14 cellular contexts compared by ENCODE assay signal in the genomic region with DNA sequence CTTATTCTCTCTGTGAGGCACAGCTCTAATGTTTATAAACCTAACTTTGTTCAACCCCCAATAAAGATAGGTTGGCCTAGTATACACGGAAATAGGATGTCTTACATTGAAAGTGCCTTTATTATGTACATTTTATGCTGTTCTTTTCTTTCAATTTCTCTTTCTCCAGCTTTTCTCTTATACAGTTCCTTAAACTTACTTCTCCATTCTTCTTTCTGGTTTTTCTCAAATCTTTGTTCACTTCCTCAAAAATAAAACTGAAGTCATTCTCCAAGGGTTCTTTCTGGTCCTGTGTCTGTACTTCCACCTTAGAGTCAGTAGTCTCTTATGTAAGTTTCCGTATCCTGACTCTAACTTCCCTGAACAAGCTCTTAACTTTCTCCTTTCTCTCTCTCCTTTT. TPM values are rescaled to one million over a fixed set of nuclear protein-coding genes. Genes with fewer than 3 reads are reported as not detected.
DNase-seq lines count a peak whose midpoint lies in the region; ATAC-seq, FAIRE-seq and TF ChIP-seq lines count a peak whose summit lies in the region.
"Had no signal": no experiment of that assay in that cellular context is flagged by ENCODE, and none has a peak within 500 bp of the region (broad histone marks: within the 10 kb centered on the region; RNA-seq: fewer than 3 reads in every experiment).

No MANE protein-coding gene starts in this region.

- TF ChIP-seq RAD21 in GM12878 (IDR thresholded peaks at IDR 0.05; ENCODE audit: insufficient read depth, low read depth, low read length), result no peak

- peaks cover 0 to 9% (median 0%) of the 10 kb centered on the region in 11 donors for H3K9me3 Mint-ChIP-seq in naive thymus-derived CD4-positive, alpha-beta T cell

- no peak overlapping the region for H3K4me3 ChIP-seq in DOHH2 (ENCODE audit: low read length)
- no peak overlapping the region for H3K4me3 ChIP-seq in GM12878
- H3K4me3 ChIP-seq in naive thymus-derived CD4-positive, alpha-beta T cell (ENCODE audit: low read length), result no peak overlapping the region

- H3K4me3 Mint-ChIP-seq in naive thymus-derived CD4-positive, alpha-beta T cell, result no peak overlapping the region
- no peak overlapping the region for H3K4me3 Mint-ChIP-seq in T-helper 17 cell
- H3K4me3 Mint-ChIP-seq: mesothelial cell of epicardium had no signal

- H3K36me3 ChIP-seq in DOHH2 (ENCODE audit: control insufficient read depth, low read length) (no peaks in the 10 kb centered on the region), GM12878 (ENCODE audit: control insufficient read depth in 2 of 2, insufficient read depth in 2 of 2, low read length in 1 of 2) (no peaks in the 10 kb centered on the region)
- H3K36me3 ChIP-seq in naive thymus-derived CD4-positive, alpha-beta T cell (ENCODE audit: control insufficient read depth in 2 of 3, insufficient read depth in 3 of 3, low read length in 3 of 3), result no peaks in the 10 kb centered on the region

- POLR2A ChIA-PET in GM12878 (lab: Charles Lee), result interaction anchor here (0.8 kb wide), 1 partner anchor 30 kb away, joined by 3 read pairs; no protein-coding TSS in a partner anchor
- POLR2A ChIA-PET in naive thymus-derived CD4-positive, alpha-beta T cell (lab: Charles Lee), result no interaction called here

- FAIRE-seq in GM12878 (lab: Jason Lieb, UNC), result peak; percentile 18
- FAIRE-seq: GM12892, TTC549 had no signal

- H3K27me3 ChIP-seq in DOHH2 (ENCODE audit: control insufficient read depth, low read length) (no peaks in the 10 kb centered on the region; the same call in 1 of the 2 replicates), GM12878 (replicated peaks in 1 of 2; ENCODE audit: control insufficient read depth in 2 of 2, insufficient read depth in 2 of 2, low read length in 1 of 2) (no peaks in the 10 kb centered on the region)
- H3K27me3 ChIP-seq in naive thymus-derived CD4-positive, alpha-beta T cell (ENCODE audit: control insufficient read depth in 2 of 2, insufficient read depth in 2 of 2, low read length in 2 of 2), result no peaks in the 10 kb centered on the region
- H3K27me3 ChIP-seq: foreskin keratinocyte had no signal

- H3K27ac ChIP-seq in DOHH2 (ENCODE audit: low read depth, low read length), result no peak overlapping the region
- H3K27ac ChIP-seq in GM12878 (ENCODE audit: control insufficient read depth, insufficient read depth), result no peak overlapping the region
- no peak overlapping the region for H3K27ac ChIP-seq in naive thymus-derived CD4-positive, alpha-beta T cell (ENCODE audit: low read depth, low read length)
- H3K27ac ChIP-seq: foreskin keratinocyte had no signal

- no peaks in the 10 kb centered on the region; the same call in 1 of the 2 replicates for H3K9me2 ChIP-seq in DOHH2 (replicated peaks; ENCODE audit: control insufficient read depth, low read length)

- in situ Hi-C loops in GM12878 (cut with MboI), result no loop called here

- intact Hi-C loops in GM12878 (cut with micrococcal nuclease; ENCODE audit: unreplicated experiment), result no loop called here
- intact Hi-C loops in naive thymus-derived CD4-positive, alpha-beta T cell (cut with micrococcal nuclease), result no loop called here

- H3K4me1 Mint-ChIP-seq in naive thymus-derived CD4-positive, alpha-beta T cell, result peaks cover 0 to 7% (median 0%) of the 10 kb centered on the region in 7 donors
- peaks cover 3% of the 10 kb centered on the region for H3K4me1 Mint-ChIP-seq in T-helper 17 cell
- H3K4me1 Mint-ChIP-seq: mesothelial cell of epicardium had no signal

- H3K4me1 ChIP-seq in DOHH2 (ENCODE audit: control insufficient read depth, low read length) (peaks cover 10% of the 10 kb centered on the region), GM12878 (ENCODE audit: control insufficient read depth, insufficient read depth, low read length) (peaks cover 5% of the 10 kb centered on the region; the same call in 1 of the 2 replicates)
- no peaks in the 10 kb centered on the region for H3K4me1 ChIP-seq in naive thymus-derived CD4-positive, alpha-beta T cell (ENCODE audit: control insufficient read depth in 2 of 2, insufficient read depth in 2 of 2, low read length in 2 of 2)

- H3K27ac Mint-ChIP-seq in naive thymus-derived CD4-positive, alpha-beta T cell, result no peak overlapping the region
- no peak overlapping the region for H3K27ac Mint-ChIP-seq in T-helper 17 cell
- H3K27ac Mint-ChIP-seq: mesothelial cell of epicardium had no signal

- H4K20me1 ChIP-seq in DOHH2 (ENCODE audit: control insufficient read depth, insufficient read depth, low read depth, low read length), result no peaks in the 10 kb centered on the region
- H4K20me1 ChIP-seq in GM12878 (ENCODE audit: control insufficient read depth, insufficient read depth), result no peaks in the 10 kb centered on the region

- H3K9ac ChIP-seq in GM12878 (ENCODE audit: control insufficient read depth, insufficient read depth, low read length), result no peak overlapping the region

- no peaks in the 10 kb centered on the region for H3K9me3 ChIP-seq in DOHH2 (ENCODE audit: control insufficient read depth, insufficient read depth, low read length)
- no peaks in the 10 kb centered on the region for H3K9me3 ChIP-seq in GM12878 (replicated peaks; ENCODE audit: control insufficient read depth, insufficient read depth, low read length)
- H3K9me3 ChIP-seq in naive thymus-derived CD4-positive, alpha-beta T cell (ENCODE audit: control insufficient read depth in 2 of 3, low read length in 3 of 3), result no peaks in the 10 kb centered on the region
- no peaks in the 10 kb centered on the region for H3K9me3 ChIP-seq in T-helper 17 cell (ENCODE audit: control insufficient read depth, low read length, poor library complexity, severe bottlenecking)

- RAD21 ChIA-PET in GM12878 (lab: Charles Lee; ENCODE audit: unreplicated experiment), result interaction anchor here (1.4 to 1.6 kb wide), 2 partner anchors 29 to 32 kb away, joined by 3 to 4 read pairs; partner anchors contain the start of gene NAMPT

- no TSS peak for BruUV-seq in GM12878 (replicated peaks; lab: Mats Ljungman, UMichigan)

- no peak for TF ChIP-seq CTCF in DOHH2 (IDR thresholded peaks at IDR 0.05; ENCODE audit: low read depth, low read length, poor library complexity, severe bottlenecking)
- TF ChIP-seq CTCF in GM12878 (IDR thresholded peaks at IDR 0.05 in 2 of 3, conservative IDR thresholded peaks at IDR 0.05 in 1 of 3; ENCODE audit: control insufficient read depth in 2 of 3, extremely low read depth in 1 of 3, insufficient read depth in 1 of 3, low read depth in 3 of 3, low read length in 3 of 3), result no peak
- TF ChIP-seq CTCF in omental fat pad (IDR thresholded peaks at IDR 0.05), result no peak

- peak overlapping the region; percentile 1 for H3K4me2 ChIP-seq in DOHH2 (ENCODE audit: low read length)
- no peak overlapping the region for H3K4me2 ChIP-seq in GM12878 (ENCODE audit: control insufficient read depth, insufficient read depth)

- TF ChIP-seq POLR2A in GM12878 (IDR thresholded peaks at IDR 0.05; ENCODE audit: low read depth, low read length), result no peak

- ATAC-seq in GM12878 (peak; percentile 55), GM19455 (IDR thresholded peaks at IDR 0.05; ENCODE audit: unreplicated experiment) (no peak), T-helper 17 cell (no peak), omental fat pad (ENCODE audit: low FRiP score) (no peak)
- peak; percentile 73 for ATAC-seq in naive thymus-derived CD4-positive, alpha-beta T cell

- SMC1A ChIA-PET in GM12878 (lab: Charles Lee; ENCODE audit: uncharacterized antibody, unreplicated experiment), result interaction anchor here (1.1 to 1.6 kb wide), 2 partner anchors 18 to 25 kb away, joined by 3 to 4 read pairs; no protein-coding TSS in a partner anchor

- peak overlapping the region; percentile 61 for H2AFZ ChIP-seq in GM12878 (ENCODE audit: control insufficient read depth, low read depth, low read length)

- CTCF ChIA-PET in GM12878 (lab: Yijun Ruan, JAX), result interaction anchor here (0.6 to 1.5 kb wide), 3 partner anchors 25 to 853 kb away, joined by 3 to 4 read pairs (median 3); no protein-coding TSS in a partner anchor
- CTCF ChIA-PET in naive thymus-derived CD4-positive, alpha-beta T cell (lab: Charles Lee), result no interaction called here

- H3K27me3 Mint-ChIP-seq in naive thymus-derived CD4-positive, alpha-beta T cell, result peaks cover 0 to 33% (median 24%) of the 10 kb centered on the region in 5 donors
- H3K27me3 Mint-ChIP-seq in T-helper 17 cell, result peaks cover 29% of the 10 kb centered on the region

- WGBS in GM12878 (ENCODE audit: insufficient coverage, insufficient replicate concordance, low lambda C conversion rate, missing lambda C conversion rate), result 50% methylated on average over 2 of the region's 2 CpGs

- TF ChIP-seq EP300 in GM12878 (IDR thresholded peaks at IDR 0.05; ENCODE audit: borderline replicate concordance in 1 of 2, control insufficient read depth in 1 of 2, low read depth in 2 of 2, low read length in 2 of 2), result no peak

- DNase-seq in MV-4-11 (lab: John Stamatoyannopoulos, UW) (peak; percentile 98), GM12878 (ENCODE audit: low read depth, low spot score) (no peak), activated gamma-delta T cell (lab: John Stamatoyannopoulos, UW) (no peak), T-helper 17 cell (no peak), omental fat pad (ENCODE audit: low spot score) (no peak)
- no peak for DNase-seq in naive thymus-derived CD4-positive, alpha-beta T cell
- DNase-seq: activated T-cell treated with anti-CD3 and anti-CD28 coated beads, Interleukin-2, amount 50 U/mL, for 48 hours; NCI-H1417 treated with DMSO at 0.1 percent for 48 hours had no signal

- peaks cover 3% of the 10 kb centered on the region; the same call in 1 of the 2 replicates for H3F3A ChIP-seq in DOHH2 (ENCODE audit: control insufficient read depth, insufficient read depth)

- H3K36me3 Mint-ChIP-seq in naive thymus-derived CD4-positive, alpha-beta T cell, result peaks cover 0 to 10% (median 0%) of the 10 kb centered on the region in 5 donors
- H3K36me3 Mint-ChIP-seq in T-helper 17 cell (ENCODE audit: low read depth), result no peaks in the 10 kb centered on the region
- H3K36me3 Mint-ChIP-seq: mesothelial cell of epicardium had no signal

- H3K79me2 ChIP-seq in DOHH2 (ENCODE audit: control insufficient read depth, low read length) (no peaks in the 10 kb centered on the region), GM12878 (ENCODE audit: control insufficient read depth, insufficient read depth, low read length) (no peaks in the 10 kb centered on the region)

RNA-seq across cellular contexts. Expression of gene NAMPT, which starts 29.2 kb away (rescaled TPM):
- 297 and 310 TPM in 2 replicates for total RNA-seq in GM12878 (2013; cell fraction: nucleolus; rRNA removed)
- total RNA-seq in GM12878 (2014; rRNA removed) (70.4 and 89.2 TPM in 2 replicates), GM12878 (2014; rRNA removed; fragmentation: Illumina TruSeq; extraction: Trizol) (112 and 115 TPM in 2 replicates), GM12878 (2021) (97.0 and 102 TPM in 2 replicates), T-helper 17 cell (100 to 1,000 TPM; 278 to 292 TPM), omental fat pad (1,000 to 10,000 TPM in 2 of 4 donors, 100 to 1,000 TPM in 2; 636 to 2,401 (median 1,222) TPM)
- polyA plus RNA-seq in GM12878 (2011; ENCODE audit: low read depth), result 32.0 TPM
- polyA plus RNA-seq in GM12878 (2011; rRNA removed) (173 and 276 TPM in 2 replicates), GM12878 (2014; fragmentation: Illumina TruSeq; extraction: Trizol) (96.3 and 122 TPM in 2 replicates), GM12878 (2014; fragmentation: Nextera tagmentation; extraction: Ambion mirVana) (10 to 100 TPM; 28.3 to 29.9 TPM), GM12878 (2014; rRNA removed) (43.6 and 60.3 TPM in 2 replicates), GM12878 (2016; fragmentation: Nextera tagmentation; extraction: Ambion mirVana) (10 to 100 TPM; 67.5 to 79.6 TPM)
- 44.5 and 59.5 TPM in 2 replicates for polyA plus RNA-seq in GM12878 (2011; cell fraction: cytosol; rRNA removed)
- 67.0 and 82.7 TPM in 2 replicates for polyA plus RNA-seq in GM12878 (2011; cell fraction: nucleus; rRNA removed)
- polyA plus RNA-seq in GM12878 (2012), result 61.5 and 107 TPM in 2 replicates
- 113 and 151 TPM in 2 replicates for polyA minus RNA-seq in GM12878 (2011; rRNA and poly(A)+ RNA removed)
- polyA minus RNA-seq in GM12878 (2011; cell fraction: cytosol; rRNA and poly(A)+ RNA removed), result 137 and 168 TPM in 2 replicates
- polyA minus RNA-seq in GM12878 (2011; cell fraction: nucleus; rRNA and poly(A)+ RNA removed), result 153 and 201 TPM in 2 replicates
- total RNA-seq in naive thymus-derived CD4-positive, alpha-beta T cell, result 100 to 1,000 TPM in 2 of 5 experiments, 10 to 100 TPM in 3; 22.2 to 731 (median 88.7) TPM
- 10 to 100 TPM; 13.9 to 18.9 TPM for polyA plus RNA-seq in naive thymus-derived CD4-positive, alpha-beta T cell

Comparison
In these comparisons a context has a peak if more than half of its experiments do, and no peak if none do; other contexts are left out.
1. ATAC-seq: peak in GM12878 (single experiment) and naive thymus-derived CD4-positive, alpha-beta T cell (single experiment); none in GM19455 (single experiment), T-helper 17 cell (single experiment) and omental fat pad (single experiment).